In genomic region chr3:23183731-23184130, GRCh38 we compare ENCODE assay signal across 8 cellular contexts. TPM values are rescaled to one million over a fixed set of nuclear protein-coding genes. Genes with fewer than 3 reads are reported as not detected.
DNase-seq lines count a peak whose midpoint lies in the region; ATAC-seq and TF ChIP-seq lines count a peak whose summit lies in the region.

No MANE protein-coding gene starts in this region.

- ATAC-seq in GM18873 (IDR thresholded peaks at IDR 0.05; ENCODE audit: low FRiP score, unreplicated experiment): no peak
- no peak for ATAC-seq in GM19324 (IDR thresholded peaks at IDR 0.05; ENCODE audit: low FRiP score, unreplicated experiment)
- no peak for ATAC-seq in GM18909 (IDR thresholded peaks at IDR 0.05; ENCODE audit: poor library complexity, unreplicated experiment)

- TF ChIP-seq CTCF in GM12864 (IDR thresholded peaks at IDR 0.05; ENCODE audit: low read depth, low read length, missing control alignments) (peak; percentile 47), endothelial cell (IDR thresholded peaks at IDR 0.05; ENCODE audit: unreplicated experiment) (peak; percentile 23), nephron (IDR thresholded peaks at IDR 0.05; ENCODE audit: unreplicated experiment in 3 of 3) (peak; percentile 20 to 46 (median 33))

- H3K27me3 Mint-ChIP-seq in endothelial cell (ENCODE audit: unreplicated experiment) (no peaks in the 10 kb centered on the region), nephron (ENCODE audit: low read depth) (no peaks in the 10 kb centered on the region)

- H3K9me3 Mint-ChIP-seq in endothelial cell (ENCODE audit: unreplicated experiment) (no peaks in the 10 kb centered on the region), nephron (no peaks in the 10 kb centered on the region)

- no peak overlapping the region for H3K4me3 Mint-ChIP-seq in endothelial cell (ENCODE audit: unreplicated experiment)
- H3K4me3 Mint-ChIP-seq in nephron: no peak overlapping the region

- H3K4me1 Mint-ChIP-seq in endothelial cell (ENCODE audit: unreplicated experiment): peaks cover 16% of the 10 kb centered on the region
- H3K4me1 Mint-ChIP-seq in nephron: no peaks in the 10 kb centered on the region

- no peak for DNase-seq in GM12864 (ENCODE audit: low read depth)
- DNase-seq in NCI-H460 (ENCODE audit: extremely low read depth, low read depth): peak; percentile 55
- DNase-seq in endothelial cell (ENCODE audit: low spot score): peak; percentile 26
- DNase-seq in stimulated activated CD4-positive, alpha-beta T cell treated with anti-CD3 and anti-CD28 coated beads, Interleukin-4, amount 100 ng/mL, for 1 hour: no peak

- H3K27ac Mint-ChIP-seq in endothelial cell (ENCODE audit: unreplicated experiment) (no peak overlapping the region), nephron (no peak overlapping the region)

- no peak overlapping the region for H3K4me3 ChIP-seq in GM12864 (ENCODE audit: low read depth, low read length)

- H3K36me3 Mint-ChIP-seq in endothelial cell (ENCODE audit: low read depth, unreplicated experiment) (no peaks in the 10 kb centered on the region), nephron (ENCODE audit: low read depth) (no peaks in the 10 kb centered on the region)

RNA-seq across cellular contexts. Expression of gene UBE2E2, which starts 19.4 kb away (rescaled TPM):
- total RNA-seq in NCI-H460 (2014; rRNA removed; shearing (Covaris generic)): 27.4 and 35.5 TPM in 2 replicates
- polyA plus RNA-seq in NCI-H460 (2014; cell fraction: nucleus; rRNA removed): 9.5 and 14.3 TPM in 2 replicates
- 46.9 TPM for total RNA-seq in endothelial cell (ENCODE audit: unreplicated experiment)

Comparison
In these comparisons a context has a peak if more than half of its experiments do, and no peak if none do; other contexts are left out.
1. DNase-seq: peak in NCI-H460 (single experiment) and endothelial cell (single experiment); none in GM12864 (single experiment) and stimulated activated CD4-positive, alpha-beta T cell treated with anti-CD3 and anti-CD28 coated beads, Interleukin-4, amount 100 ng/mL, for 1 hour (single experiment).
2. Peak in every context shown above with its lines, with median percentiles within 50 percentile points of each other: CTCF ChIP-seq.